Comparison of ENCODE assay signal across 19 cellular contexts in the genomic region with DNA sequence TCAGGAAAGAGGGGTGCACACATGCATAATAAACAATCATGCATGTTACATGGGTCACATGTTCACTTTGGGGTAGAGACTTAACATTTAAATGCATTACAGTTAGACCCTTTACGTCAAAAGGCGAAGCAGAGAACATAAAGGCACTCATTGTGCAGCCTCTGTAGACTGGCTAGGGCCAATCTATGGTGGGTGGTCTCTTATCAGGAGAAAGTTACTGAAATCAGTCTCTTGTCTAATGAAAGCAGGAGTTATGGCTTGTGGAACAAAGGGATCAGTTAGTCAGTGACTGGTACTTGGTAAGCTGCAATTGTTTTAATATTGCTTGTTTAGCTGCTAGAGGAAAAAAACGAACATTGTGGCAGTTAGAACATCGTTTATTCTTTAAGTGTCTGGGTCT.
"Had no signal": no experiment of that assay in that cellular context is flagged by ENCODE, and none has a peak within 500 bp of the region (broad histone marks: within the 10 kb centered on the region; RNA-seq: fewer than 3 reads in every experiment).

No MANE protein-coding gene starts in this region.

- H3K9me3 ChIP-seq: lower lobe of right lung, ovary, tibial artery had no signal

- H3K36me3 Mint-ChIP-seq: naive B cell, WTC11 had no signal

- H3K9me3 Mint-ChIP-seq: naive B cell; stimulated activated naive CD8-positive, alpha-beta T cell treated with anti-CD3 and anti-CD28 coated beads, Interleukin-15, amount 100 ng/mL, for 72 hours; WTC11 had no signal

- ATAC-seq: activated CD4-positive, alpha-beta T cell treated with anti-CD3 and anti-CD28 coated beads for 36 hours; foreskin keratinocyte; left lobe of liver; lower lobe of right lung; right cardiac atrium; stimulated activated naive CD8-positive, alpha-beta T cell treated with anti-CD3 and anti-CD28 coated beads, Interleukin-15, amount 100 ng/mL, for 72 hours; WTC11 had no signal

- DNase-seq: activated gamma-delta T cell; activated naive CD4-positive, alpha-beta T cell treated with anti-CD3 and anti-CD28 coated beads, Interleukin-2, amount 50 U/mL, for 16 hours; brain microvascular endothelial cell; effector memory CD4-positive, alpha-beta T cell; foreskin keratinocyte; lower lobe of right lung; mesendoderm; naive B cell; right cardiac atrium; stimulated activated CD4-positive, alpha-beta T cell treated with anti-CD3 and anti-CD28 coated beads, Interleukin-12 subunit alpha, Interleukin-12 subunit beta, amount 100 ng/mL, for 4 hours; stimulated activated CD4-positive, alpha-beta T cell treated with anti-CD3 and anti-CD28 coated beads, Interleukin-1b, Interleukin-23, amount 100 ng/mL, for 48 hours; stimulated activated naive CD8-positive, alpha-beta T cell treated with anti-CD3 and anti-CD28 coated beads, Interleukin-15, amount 100 ng/mL, for 72 hours; T-helper 1 cell; T-helper 9 cell; tibial artery had no signal

- H3K27me3 Mint-ChIP-seq: activated CD4-positive, alpha-beta T cell treated with anti-CD3 and anti-CD28 coated beads for 36 hours; stimulated activated naive CD8-positive, alpha-beta T cell treated with anti-CD3 and anti-CD28 coated beads, Interleukin-15, amount 100 ng/mL, for 72 hours had no signal
